ENCODE assay signal across 1 cellular context in genomic region chr1:112402682-112403643, GRCh38.
TF ChIP-seq lines count a peak whose summit lies in the region.

No MANE protein-coding gene starts in this region.

TF ChIP-seq in H1, 55 proteins besides CTCF, POLR2A, EP300 and RAD21:
- no peak for TF ChIP-seq YY1 (IDR thresholded peaks at IDR 0.05; ENCODE audit: low read depth, low read length)
- no peak for TF ChIP-seq NRF1 (IDR thresholded peaks at IDR 0.05; ENCODE audit: low read depth, low read length)
- no peak for TF ChIP-seq JUND (IDR thresholded peaks at IDR 0.05; ENCODE audit: low read length)
- no peak for TF ChIP-seq SIX5 (IDR thresholded peaks at IDR 0.05; ENCODE audit: low read depth, low read length)
- TF ChIP-seq SP4 (IDR thresholded peaks at IDR 0.05; ENCODE audit: low read length), result no peak
- TF ChIP-seq CEBPB (IDR thresholded peaks at IDR 0.05; ENCODE audit: low read depth, low read length), result no peak
- no peak for TF ChIP-seq EZH2 (IDR thresholded peaks at IDR 0.05; ENCODE audit: low read depth, low read length, severe bottlenecking)
- TF ChIP-seq ATF2 (IDR thresholded peaks at IDR 0.05; ENCODE audit: low read length), result no peak
- TF ChIP-seq TAF1 (IDR thresholded peaks at IDR 0.05; ENCODE audit: low read depth, low read length), result no peak
- TF ChIP-seq NANOG (IDR thresholded peaks at IDR 0.05; ENCODE audit: insufficient read depth, low read depth, low read length, poor library complexity, severe bottlenecking), result no peak
- no peak for TF ChIP-seq ATF3 (IDR thresholded peaks at IDR 0.05; ENCODE audit: insufficient read depth, low read depth, low read length)
- TF ChIP-seq BACH1 (IDR thresholded peaks at IDR 0.05; ENCODE audit: low read length), result no peak
